In the genomic region with DNA sequence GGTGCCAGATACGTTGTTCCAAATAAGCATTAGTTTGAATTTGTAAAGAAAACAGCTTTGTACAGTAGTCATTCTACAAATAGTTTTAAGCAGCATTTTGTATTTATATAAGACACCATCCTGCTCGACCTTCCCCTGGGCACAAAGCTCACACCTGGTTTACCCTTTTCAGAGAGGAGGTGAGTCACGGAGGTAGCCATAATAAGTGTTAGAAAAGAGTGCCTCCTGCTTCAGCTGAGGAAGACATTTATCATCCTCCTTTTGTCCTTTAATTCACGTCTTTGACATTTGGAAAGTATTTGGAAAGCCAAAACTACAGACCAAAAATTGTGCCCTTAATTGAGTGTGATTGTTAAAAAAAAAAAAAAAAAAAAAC, we compare ENCODE assay signal across 13 cellular contexts. TPM values are rescaled to one million over a fixed set of nuclear protein-coding genes. Genes with fewer than 3 reads are reported as not detected.
DNase-seq lines count a peak whose midpoint lies in the region; ATAC-seq and TF ChIP-seq lines count a peak whose summit lies in the region.
"Had no signal": no experiment of that assay in that cellular context is flagged by ENCODE, and none has a peak within 500 bp of the region (broad histone marks: within the 10 kb centered on the region; RNA-seq: fewer than 3 reads in every experiment).

No MANE protein-coding gene starts in this region.

- H3K9ac ChIP-seq in HUES6 (ENCODE audit: low read length): no peak overlapping the region
- no peak overlapping the region for H3K9ac ChIP-seq in mammary epithelial cell (ENCODE audit: insufficient read depth, low read length)

- H3K4me1 ChIP-seq in HUES6 (ENCODE audit: control insufficient read depth, insufficient read depth, low read length) (peaks cover 65% of the 10 kb centered on the region), mammary epithelial cell (ENCODE audit: insufficient read depth, low read length) (peaks cover 32% of the 10 kb centered on the region)

- H3K27me3 Mint-ChIP-seq in CD14-positive monocyte (ENCODE audit: low read depth in 3 of 3): no peaks in the 10 kb centered on the region
- H3K27me3 Mint-ChIP-seq in nephron (ENCODE audit: low read depth): no peaks in the 10 kb centered on the region
- H3K27me3 Mint-ChIP-seq: progenitor cell of endocrine pancreas had no signal

- intact Hi-C loops in CD14-positive monocyte (cut with micrococcal nuclease) (no loop called here), mammary epithelial cell (cut with micrococcal nuclease) (no loop called here), lower leg skin (cut with DNase I; ENCODE audit: low total_unique reads) (no loop called here)

- H3K9me3 ChIP-seq in HUES6 (ENCODE audit: control insufficient read depth, insufficient read depth, low read depth, low read length) (no peaks in the 10 kb centered on the region), mammary epithelial cell (replicated peaks; ENCODE audit: insufficient read depth, low read length) (no peaks in the 10 kb centered on the region)

- dilution Hi-C loops in mammary epithelial cell (cut with HindIII; ENCODE audit: low sequenced_read_pairs): no loop called here

- in situ Hi-C loops in mammary epithelial cell (cut with MboI; ENCODE audit: low sequenced_read_pairs in 2 of 2): no loop called here

- H3K36me3 ChIP-seq in HUES6 (ENCODE audit: control insufficient read depth, insufficient read depth, low read length) (peaks cover 31% of the 10 kb centered on the region), mammary epithelial cell (ENCODE audit: insufficient read depth, low read length) (peaks cover 1% of the 10 kb centered on the region)

- no peak overlapping the region for H2AFZ ChIP-seq in mammary epithelial cell (ENCODE audit: low read depth, low read length)

- TF ChIP-seq CTCF in CD14-positive monocyte (IDR thresholded peaks at IDR 0.05) (no peak), mammary epithelial cell (conservative IDR thresholded peaks at IDR 0.05 in 1 of 2, IDR thresholded peaks at IDR 0.05 in 1 of 2; ENCODE audit: extremely low read depth in 1 of 2, insufficient read depth in 1 of 2, low read depth in 1 of 2, low read length in 2 of 2) (no peak), nephron (IDR thresholded peaks at IDR 0.05; ENCODE audit: unreplicated experiment in 3 of 3) (no peak), lower leg skin (IDR thresholded peaks at IDR 0.05) (no peak)

- H4K20me1 ChIP-seq in mammary epithelial cell (ENCODE audit: insufficient read depth, low read length): no peaks in the 10 kb centered on the region

- H3K9me3 Mint-ChIP-seq in CD14-positive monocyte (peaks cover 0 to 1% (median 0%) of the 10 kb centered on the region in 7 donors), nephron (no peaks in the 10 kb centered on the region)

- H3K4me1 Mint-ChIP-seq in CD14-positive monocyte (peaks cover 79% of the 10 kb centered on the region), nephron (peaks cover 53% of the 10 kb centered on the region)

- 32% methylated on average over 4 of the region's 4 CpGs for WGBS in mammary epithelial cell (ENCODE audit: low coverage, missing lambda C conversion rate)
- WGBS in lower leg skin, 2 donors: 27 to 30% methylated on average over 4 of the region's 4 CpGs

- no peak for ATAC-seq in GM18870 (IDR thresholded peaks at IDR 0.05; ENCODE audit: unreplicated experiment)
- ATAC-seq in HG02571 (IDR thresholded peaks at IDR 0.05; ENCODE audit: unreplicated experiment): no peak

- H3K36me3 Mint-ChIP-seq in CD14-positive monocyte (peaks cover 27 to 29% of the 10 kb centered on the region in 2 donors), nephron (ENCODE audit: low read depth) (peaks cover 23% of the 10 kb centered on the region)

- H3K27ac ChIP-seq in HUES6 (ENCODE audit: low read depth, low read length) (peak overlapping the region; percentile 88), mammary epithelial cell (ENCODE audit: insufficient read depth, low read depth, low read length) (peak overlapping the region; percentile 63)

- no peak for TF ChIP-seq POLR2A in lower leg skin (IDR thresholded peaks at IDR 0.05)

- H3K27me3 ChIP-seq in HUES6 (ENCODE audit: control insufficient read depth, insufficient read depth, low read length): no peaks in the 10 kb centered on the region
- no peaks in the 10 kb centered on the region for H3K27me3 ChIP-seq in mammary epithelial cell (ENCODE audit: insufficient read depth, low read length)

- CTCF ChIA-PET in mammary epithelial cell (lab: Charles Lee; ENCODE audit: low non-redundant PET): interaction anchor here (0.6 kb wide), 1 partner anchor 34 kb away, joined by 4 read pairs; no protein-coding TSS in a partner anchor

- H3K4me3 ChIP-seq in HUES6 (ENCODE audit: low read depth, low read length) (no peak overlapping the region), mammary epithelial cell (replicated peaks in 1 of 3; ENCODE audit: insufficient read depth in 1 of 3, low read depth in 2 of 3, low read length in 3 of 3) (no peak overlapping the region), lower leg skin (ENCODE audit: low read depth, poor library complexity, severe bottlenecking) (no peak overlapping the region)

- peak overlapping the region; percentile 75 for H3K4me2 ChIP-seq in mammary epithelial cell (ENCODE audit: insufficient read depth, low read depth, low read length)

- DNase-seq in CD14-positive monocyte (ENCODE audit: low spot score) (no peak), mammary epithelial cell (peak; percentile 46), lower leg skin (ENCODE audit: low spot score in 2 of 2) (no peak), mucosa of gallbladder (ENCODE audit: low spot score) (no peak)
- DNase-seq: activated CD4-positive, alpha-beta T cell treated with anti-CD3 and anti-CD28 coated beads, Interleukin-2, amount 50 U/mL, for 4 hours; Calu3; KG1; NCI-H510A had no signal

- H3K27ac Mint-ChIP-seq in CD14-positive monocyte (peak overlapping the region in 6 of 7 donors; percentile 12 to 90 (median 65)), nephron (peak overlapping the region in 2 of 3 experiments; percentile 28 to 74)
- H3K27ac Mint-ChIP-seq: progenitor cell of endocrine pancreas had no signal

- no peak overlapping the region for H3K4me3 Mint-ChIP-seq in CD14-positive monocyte
- no peak overlapping the region for H3K4me3 Mint-ChIP-seq in nephron

- BruUV-seq in mammary epithelial cell (replicated peaks; lab: Mats Ljungman, UMichigan): no TSS peak

- peaks cover 98% of the 10 kb centered on the region for H3K79me2 ChIP-seq in mammary epithelial cell (ENCODE audit: insufficient read depth, low read length)

RNA-seq across cellular contexts. Expression of gene RAB12, which starts 6.8 kb away (rescaled TPM):
- polyA plus RNA-seq in CD14-positive monocyte (under 1 TPM; 0.15 to 0.16 TPM), mammary epithelial cell (10.3 TPM)
- total RNA-seq in mammary epithelial cell (10 to 100 TPM; 36.1 to 47.8 TPM), lower leg skin (10 to 100 TPM; 33.6 to 46.8 (median 44.4) TPM), mucosa of gallbladder (26.3 TPM)
- polyA minus RNA-seq in mammary epithelial cell: 20.0 TPM
